9 cellular contexts compared by ENCODE assay signal in genomic region chr14:70919774-70920173, GRCh38. TPM values are rescaled to one million over a fixed set of nuclear protein-coding genes. Genes with fewer than 3 reads are reported as not detected.
DNase-seq lines count a peak whose midpoint lies in the region; ATAC-seq, FAIRE-seq and TF ChIP-seq lines count a peak whose summit lies in the region.
"Had no signal": no experiment of that assay in that cellular context is flagged by ENCODE, and none has a peak within 500 bp of the region (broad histone marks: within the 10 kb centered on the region; RNA-seq: fewer than 3 reads in every experiment).

No MANE protein-coding gene starts in this region.

- CTCF ChIA-PET in activated naive CD4-positive, alpha-beta T cell treated with anti-CD3 and anti-CD28 coated beads, Interleukin-2, amount 10 ng/mL, durations not matched to agents 7 days and 5 days (lab: Charles Lee), result interaction anchor here (0.7 to 2.0 kb wide), 7 partner anchors 11 to 103 kb away, joined by 3 to 9 read pairs (median 3); partner anchors contain the start of gene PCNX1

- TF ChIP-seq POLR2A in heart left ventricle (IDR thresholded peaks at IDR 0.05) (no peak), ovary (IDR thresholded peaks at IDR 0.05) (no peak)

- TF ChIP-seq EP300 in ovary (IDR thresholded peaks at IDR 0.05), result no peak

- H3K27ac ChIP-seq in heart left ventricle (peak overlapping the region in 2 of 12 donors; percentile 2 to 9), ovary (no peak overlapping the region), upper lobe of right lung (no peak overlapping the region)

- WGBS in heart left ventricle, 4 donors, result 2 to 5% (median 4%) methylated on average over 3 of the region's 3 CpGs
- 9 to 10% (median 9%) methylated on average over 3 of the region's 3 CpGs for WGBS in ovary, 3 donors

- no peaks in the 10 kb centered on the region for H3K27me3 Mint-ChIP-seq in activated naive CD4-positive, alpha-beta T cell treated with anti-CD3 and anti-CD28 coated beads, Interleukin-2, amount 10 ng/mL, durations not matched to agents 7 days and 5 days

- H3K9me3 ChIP-seq in heart left ventricle, result no peaks in the 10 kb centered on the region
- no peaks in the 10 kb centered on the region for H3K9me3 ChIP-seq in ovary
- H3K9me3 ChIP-seq in upper lobe of right lung, result no peaks in the 10 kb centered on the region

- peak overlapping the region; percentile 85 for H3K27ac Mint-ChIP-seq in activated naive CD4-positive, alpha-beta T cell treated with anti-CD3 and anti-CD28 coated beads, Interleukin-2, amount 10 ng/mL, durations not matched to agents 7 days and 5 days

- H3K36me3 ChIP-seq in heart left ventricle (peaks cover 0 to 7% (median 0%) of the 10 kb centered on the region in 9 donors), ovary (no peaks in the 10 kb centered on the region), upper lobe of right lung (no peaks in the 10 kb centered on the region)

- peak overlapping the region; percentile 4 for H3K4me3 Mint-ChIP-seq in activated naive CD4-positive, alpha-beta T cell treated with anti-CD3 and anti-CD28 coated beads, Interleukin-2, amount 10 ng/mL, durations not matched to agents 7 days and 5 days

- H3K4me3 ChIP-seq in heart left ventricle, result no peak overlapping the region
- H3K4me3 ChIP-seq in ovary, result no peak overlapping the region
- H3K4me3 ChIP-seq in upper lobe of right lung, result no peak overlapping the region

- no peaks in the 10 kb centered on the region for H3K27me3 ChIP-seq in heart left ventricle
- H3K27me3 ChIP-seq in ovary, result no peaks in the 10 kb centered on the region
- H3K27me3 ChIP-seq in upper lobe of right lung, result no peaks in the 10 kb centered on the region

- intact Hi-C loops in heart left ventricle (cut with DNase I), result loop anchor here in 1 of 10 donors (5.0 kb wide), 1 partner anchor 38 kb away; no protein-coding TSS in a partner anchor
- intact Hi-C loops in Right ventricle myocardium inferior (cut with DNase I), result no loop called here
- intact Hi-C loops in left ventricle myocardium superior (cut with micrococcal nuclease), result no loop called here
- intact Hi-C loops in ovary (cut with DNase I), result no loop called here
- intact Hi-C loops in upper lobe of right lung (cut with DNase I), result no loop called here

- H3K9me3 Mint-ChIP-seq in activated naive CD4-positive, alpha-beta T cell treated with anti-CD3 and anti-CD28 coated beads, Interleukin-2, amount 10 ng/mL, durations not matched to agents 7 days and 5 days, result no peaks in the 10 kb centered on the region

- H3K4me1 ChIP-seq in heart left ventricle (peaks cover 0 to 79% (median 25%) of the 10 kb centered on the region in 12 donors), ovary (ENCODE audit: insufficient read depth) (peaks cover 2% of the 10 kb centered on the region), upper lobe of right lung (peaks cover 24% of the 10 kb centered on the region)

- peak in 1 of 5 donors; percentile 24 for DNase-seq in heart left ventricle
- DNase-seq in Right ventricle myocardium inferior (ENCODE audit: missing footprints), result no peak
- no peak for DNase-seq in activated naive CD4-positive, alpha-beta T cell treated with anti-CD3 and anti-CD28 coated beads, Interleukin-2, amount 10 ng/mL, durations not matched to agents 7 days and 5 days
- DNase-seq in left ventricle myocardium superior, result no peak
- no peak for DNase-seq in urothelium cell line (ENCODE audit: low spot score)
- DNase-seq in ovary, result no peak
- DNase-seq in DMS 273 treated with DMSO at 0.1 percent for 48 hours (lab: John Stamatoyannopoulos, UW), result no peak
- DNase-seq in upper lobe of right lung, result no peak

- peak; percentile 5 for FAIRE-seq in urothelium cell line (lab: Jason Lieb, UNC)
- FAIRE-seq: TTC549 had no signal

- peaks cover 85% of the 10 kb centered on the region for H3K4me1 Mint-ChIP-seq in activated naive CD4-positive, alpha-beta T cell treated with anti-CD3 and anti-CD28 coated beads, Interleukin-2, amount 10 ng/mL, durations not matched to agents 7 days and 5 days

- TF ChIP-seq CTCF in heart left ventricle (IDR thresholded peaks at IDR 0.05), result no peak
- TF ChIP-seq CTCF in ovary (IDR thresholded peaks at IDR 0.05), result no peak
- no peak for TF ChIP-seq CTCF in upper lobe of right lung (IDR thresholded peaks at IDR 0.05)

- H3K36me3 Mint-ChIP-seq in activated naive CD4-positive, alpha-beta T cell treated with anti-CD3 and anti-CD28 coated beads, Interleukin-2, amount 10 ng/mL, durations not matched to agents 7 days and 5 days, result peaks cover 24% of the 10 kb centered on the region

- ATAC-seq in heart left ventricle (peak in 3 of 4 donors; percentile 43 to 52 (median 47)), Right ventricle myocardium inferior (no peak), left ventricle myocardium superior (peak; percentile 40), upper lobe of right lung (no peak)

RNA-seq across cellular contexts. Expression of gene PCNX1, which starts 12.5 kb away (rescaled TPM):
- total RNA-seq in heart left ventricle, result 10 to 100 TPM; 36.3 to 64.7 (median 53.4) TPM
- 10 to 100 TPM in 1 of 2 donors, 1 to 10 TPM in 1; 6.1 to 11.7 TPM for polyA plus RNA-seq in heart left ventricle
- total RNA-seq in Right ventricle myocardium inferior, result 33.6 TPM
- total RNA-seq in left ventricle myocardium superior, result 37.4 TPM
- 100 to 1,000 TPM in 1 of 7 donors, 10 to 100 TPM in 6; 49.5 to 101 (median 74.3) TPM for total RNA-seq in ovary
- polyA plus RNA-seq in ovary, result 10 to 100 TPM; 13.3 to 31.6 TPM
- total RNA-seq in upper lobe of right lung, result 46.5 TPM

Comparison
In these comparisons a context has a peak if more than half of its experiments do, and no peak if none do; other contexts are left out.
1. ATAC-seq: peak in heart left ventricle (3 of 4) and left ventricle myocardium superior (single experiment); none in Right ventricle myocardium inferior (single experiment) and upper lobe of right lung (single experiment).